ENCODE assay signal across 18 cellular contexts in the genomic region with DNA sequence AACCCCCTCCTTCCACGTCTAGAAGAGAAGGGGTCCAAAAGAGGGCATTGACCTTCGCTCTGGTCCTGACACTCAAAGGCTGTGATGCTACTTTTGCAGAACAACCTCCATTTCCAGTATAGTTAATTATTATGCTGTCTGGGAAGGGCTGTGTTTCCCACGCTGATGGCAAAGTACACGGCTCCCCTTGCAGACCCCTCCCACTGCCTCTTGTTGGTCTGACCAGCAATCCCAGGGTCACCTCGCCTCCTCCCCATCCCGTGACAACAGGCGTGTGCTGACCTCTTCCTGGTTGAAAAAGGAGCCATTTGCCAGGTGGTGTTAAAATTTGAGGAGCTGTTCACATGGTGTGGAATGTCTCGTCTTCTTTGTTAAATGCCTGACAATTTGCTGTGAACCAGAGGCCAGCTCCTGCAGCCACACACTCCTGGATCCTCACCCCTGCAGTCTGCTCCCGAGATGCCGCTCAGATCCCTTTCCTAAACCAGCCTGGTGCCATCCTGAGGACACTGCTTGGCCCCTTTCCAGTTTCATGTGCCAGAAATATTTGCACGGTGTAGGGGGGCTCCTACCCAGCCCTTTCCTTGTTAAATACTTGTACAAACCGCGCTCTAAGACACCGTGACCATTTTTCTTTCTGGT.
DNase-seq lines count a peak whose midpoint lies in the region; ATAC-seq and TF ChIP-seq lines count a peak whose summit lies in the region.
"Had no signal": no experiment of that assay in that cellular context is flagged by ENCODE, and none has a peak within 500 bp of the region (broad histone marks: within the 10 kb centered on the region; RNA-seq: fewer than 3 reads in every experiment).

No MANE protein-coding gene starts in this region.

- no peaks in the 10 kb centered on the region for H3K9me3 ChIP-seq in vagina
- H3K9me3 ChIP-seq: SJCRH30 had no signal

- H3K36me3 ChIP-seq in vagina = no peaks in the 10 kb centered on the region
- H3K36me3 ChIP-seq: SJCRH30 had no signal

- no peaks in the 10 kb centered on the region for H3K36me3 Mint-ChIP-seq in effector memory CD8-positive, alpha-beta T cell (ENCODE audit: insufficient read depth)

- DNase-seq in cardiac septum (ENCODE audit: low spot score) (peak; percentile 44), Right ventricle myocardium superior (no peak), coronary artery (ENCODE audit: low spot score) (peak; percentile 36), mesenteric fat pad (ENCODE audit: low spot score) (peak; percentile 57), vagina (ENCODE audit: extremely low spot score in 2 of 2) (peak; percentile 25 to 74), GOT3 (lab: John Stamatoyannopoulos, UW) (no peak)
- DNase-seq in effector memory CD8-positive, alpha-beta T cell = no peak
- DNase-seq: ACHN; CD4-positive, alpha-beta T cell; DMS79 treated with DMSO at 0.1 percent for 48 hours; GDM1; GM23248; KBM-7; NCI-H1694 treated with DMSO at 0.1 percent for 48 hours; NCI-H82; SJCRH30 had no signal

- H3K4me3 ChIP-seq in coronary artery = no peak overlapping the region
- no peak overlapping the region for H3K4me3 ChIP-seq in vagina
- H3K4me3 ChIP-seq: GM23248, SJCRH30 had no signal

- no peak for TF ChIP-seq POLR2A in vagina (IDR thresholded peaks at IDR 0.05)

- peaks cover 57 to 64% of the 10 kb centered on the region in 2 donors for H3K27me3 Mint-ChIP-seq in effector memory CD8-positive, alpha-beta T cell

- no peaks in the 10 kb centered on the region for H3K4me1 ChIP-seq in vagina
- H3K4me1 ChIP-seq: SJCRH30 had no signal

- H3K4me1 Mint-ChIP-seq in effector memory CD8-positive, alpha-beta T cell (ENCODE audit: low read depth in 2 of 2) = no peaks in the 10 kb centered on the region
- H3K4me1 Mint-ChIP-seq: B cell had no signal

- intact Hi-C loops in cardiac septum (cut with DNase I) (no loop called here), Right ventricle myocardium superior (cut with DNase I) (no loop called here), vagina (cut with DNase I) (no loop called here)

- H3K27ac Mint-ChIP-seq in effector memory CD8-positive, alpha-beta T cell = peak overlapping the region in 1 of 2 donors; percentile 49
- H3K27ac Mint-ChIP-seq: B cell; CD4-positive, alpha-beta T cell had no signal

- no peaks in the 10 kb centered on the region for H3K27me3 ChIP-seq in vagina
- H3K27me3 ChIP-seq: SJCRH30 had no signal

- ATAC-seq in Right ventricle myocardium superior (ENCODE audit: poor library complexity) (no peak), HG03139 (IDR thresholded peaks at IDR 0.05; ENCODE audit: unreplicated experiment) (no peak)
- ATAC-seq in effector memory CD8-positive, alpha-beta T cell (replicated peaks) = no peak

- H3K4me3 Mint-ChIP-seq in effector memory CD8-positive, alpha-beta T cell = no peak overlapping the region
- H3K4me3 Mint-ChIP-seq: B cell; CD4-positive, alpha-beta T cell had no signal

- no peak for TF ChIP-seq CTCF in coronary artery (IDR thresholded peaks at IDR 0.05)
- no peak for TF ChIP-seq CTCF in vagina (IDR thresholded peaks at IDR 0.05)

- peaks cover 0 to 3% of the 10 kb centered on the region in 2 donors for H3K9me3 Mint-ChIP-seq in effector memory CD8-positive, alpha-beta T cell
- H3K9me3 Mint-ChIP-seq: CD4-positive, alpha-beta T cell had no signal

- H3K27ac ChIP-seq in coronary artery (no peak overlapping the region), vagina (no peak overlapping the region)
- H3K27ac ChIP-seq: GM23248, SJCRH30 had no signal

Comparison
In these comparisons a context has a peak if more than half of its experiments do, and no peak if none do; other contexts are left out.
1. DNase-seq: peak in cardiac septum (single experiment), coronary artery (single experiment), mesenteric fat pad (single experiment) and vagina (2 of 2); none in Right ventricle myocardium superior (single experiment), effector memory CD8-positive, alpha-beta T cell (0 of 3) and GOT3 (single experiment).